Comparison of ENCODE assay signal across 32 cellular contexts in genomic region chr10:125026036-125026931, GRCh38.
DNase-seq lines count a peak whose midpoint lies in the region; ATAC-seq and TF ChIP-seq lines count a peak whose summit lies in the region.
"Had no signal": no experiment of that assay in that cellular context is flagged by ENCODE, and none has a peak within 500 bp of the region (broad histone marks: within the 10 kb centered on the region; RNA-seq: fewer than 3 reads in every experiment).

No MANE protein-coding gene starts in this region.

- no peaks in the 10 kb centered on the region for H3K27me3 ChIP-seq in colonic mucosa
- H3K27me3 ChIP-seq: suprapubic skin had no signal

- ATAC-seq in stimulated activated naive CD8-positive, alpha-beta T cell treated with anti-CD3 and anti-CD28 coated beads, Interleukin-15, amount 100 ng/mL, for 72 hours: peak; percentile 50
- ATAC-seq in stimulated activated naive CD8-positive, alpha-beta T cell treated with anti-CD3 and anti-CD28 coated beads, Interleukin-15, Interleukin-2, amounts not matched to agents 100 U/mL and 50 U/mL, for 24 hours: no peak
- ATAC-seq: A549; stimulated activated naive B cell treated with anti-CD40 and anti-IgM and Interleukin-4, amounts not matched to agents 10 μg/mL and 1 μg/mL and 100 μg/mL, for 72 hours had no signal

- peaks cover 9% of the 10 kb centered on the region for H3K36me3 ChIP-seq in colonic mucosa

- no peak overlapping the region for H3K27ac Mint-ChIP-seq in stimulated activated naive CD8-positive, alpha-beta T cell treated with anti-CD3 and anti-CD28 coated beads, Interleukin-15, amount 100 ng/mL, for 72 hours
- H3K27ac Mint-ChIP-seq in chondrocyte (ENCODE audit: unreplicated experiment): no peak overlapping the region
- peak overlapping the region; percentile 95 for H3K27ac Mint-ChIP-seq in nephron progenitor cell
- H3K27ac Mint-ChIP-seq: activated CD4-positive, alpha-beta T cell treated with anti-CD3 and anti-CD28 coated beads, Interleukin-2, amount 10 ng/mL, durations not matched to agents 24 days and 14 days; activated T-helper 2 cell treated with anti-CD3 and anti-CD28 coated beads, Interferon-gamma antibody, Interleukin-2, Interleukin-4, amounts not matched to agents 10 μg/mL and 5 μg/mL and 100 μg/mL, durations not matched to agents 14 hours and 24 hours and 36 hours; CD4-positive, alpha-beta T cell; naive B cell; stimulated activated naive B cell treated with anti-CD40 and anti-IgM and Interleukin-4, amounts not matched to agents 10 μg/mL and 1 μg/mL and 100 μg/mL, for 72 hours had no signal

- H3K4me3 ChIP-seq in colonic mucosa: no peak overlapping the region
- H3K4me3 ChIP-seq: A549, skin epidermis, suprapubic skin had no signal

- no peak for DNase-seq in stimulated activated naive CD8-positive, alpha-beta T cell treated with anti-CD3 and anti-CD28 coated beads, Interleukin-15, amount 100 ng/mL, for 72 hours
- no peak for DNase-seq in stimulated activated naive CD8-positive, alpha-beta T cell treated with anti-CD3 and anti-CD28 coated beads, Interleukin-15, Interleukin-2, amounts not matched to agents 100 U/mL and 50 U/mL, for 24 hours
- peak; percentile 90 for DNase-seq in chondrocyte (ENCODE audit: low spot score)
- no peak for DNase-seq in nephron progenitor cell
- no peak for DNase-seq in kidney tubule cell (ENCODE audit: low spot score)
- no peak for DNase-seq in cerebellar cortex (ENCODE audit: low spot score)
- no peak for DNase-seq in nucleus accumbens (lab: John Stamatoyannopoulos, UW)
- DNase-seq in colonic mucosa: no peak
- DNase-seq: activated CD4-positive, alpha-beta T cell treated with anti-CD3 and anti-CD28 coated beads, Interleukin-2, amount 10 ng/mL, durations not matched to agents 24 days and 14 days; activated CD8-positive, alpha-beta memory T cell treated with anti-CD3 and anti-CD28 coated beads for 24 hours; activated naive CD4-positive, alpha-beta T cell treated with anti-CD3 and anti-CD28 coated beads, Interleukin-2, amount 50 U/mL, for 16 hours; activated T-cell treated with anti-CD3 and anti-CD28 coated beads for 4 hours; AML-193; CD4-positive, alpha-beta T cell; effector CD8-positive, alpha-beta T cell; HCEC 1CT; hippocampal formation; midbrain; MV-4-11; naive B cell; NCI-H1436 treated with DMSO at 0.1 percent for 48 hours; NCI-H345; retina; SHP77; stimulated activated naive B cell treated with anti-CD40 and anti-IgM and Interleukin-4, amounts not matched to agents 10 μg/mL and 1 μg/mL and 100 μg/mL, for 72 hours; SW 1271; T-helper 9 cell had no signal

- intact Hi-C loops in colonic mucosa (cut with DNase I): no loop called here

- no peak overlapping the region for H3K27ac ChIP-seq in colonic mucosa
- H3K27ac ChIP-seq: A549, epithelial cell of prostate, skin epidermis, suprapubic skin had no signal

- H3K9me3 Mint-ChIP-seq in stimulated activated naive CD8-positive, alpha-beta T cell treated with anti-CD3 and anti-CD28 coated beads, Interleukin-15, amount 100 ng/mL, for 72 hours: no peaks in the 10 kb centered on the region
- H3K9me3 Mint-ChIP-seq in chondrocyte (ENCODE audit: low read depth) (no peaks in the 10 kb centered on the region), nephron progenitor cell (peaks cover 9% of the 10 kb centered on the region)
- H3K9me3 Mint-ChIP-seq: activated CD4-positive, alpha-beta T cell treated with anti-CD3 and anti-CD28 coated beads, Interleukin-2, amount 10 ng/mL, durations not matched to agents 24 days and 14 days; activated T-helper 2 cell treated with anti-CD3 and anti-CD28 coated beads, Interferon-gamma antibody, Interleukin-2, Interleukin-4, amounts not matched to agents 10 μg/mL and 5 μg/mL and 100 μg/mL, durations not matched to agents 14 hours and 24 hours and 36 hours; CD4-positive, alpha-beta T cell; naive B cell; stimulated activated naive B cell treated with anti-CD40 and anti-IgM and Interleukin-4, amounts not matched to agents 10 μg/mL and 1 μg/mL and 100 μg/mL, for 72 hours had no signal

- no peaks in the 10 kb centered on the region for H3K9me3 ChIP-seq in colonic mucosa
- H3K9me3 ChIP-seq: A549, suprapubic skin had no signal

- H3K36me3 Mint-ChIP-seq in chondrocyte (ENCODE audit: low read depth) (peaks cover 11% of the 10 kb centered on the region), nephron progenitor cell (ENCODE audit: low read depth) (peaks cover 71% of the 10 kb centered on the region)
- H3K36me3 Mint-ChIP-seq: naive B cell; stimulated activated naive B cell treated with anti-CD40 and anti-IgM and Interleukin-4, amounts not matched to agents 10 μg/mL and 1 μg/mL and 100 μg/mL, for 72 hours had no signal

- TF ChIP-seq CTCF in chondrocyte (IDR thresholded peaks at IDR 0.05): no peak
- no peak for TF ChIP-seq CTCF in nephron progenitor cell (IDR thresholded peaks at IDR 0.05)
- no peak for TF ChIP-seq CTCF in colonic mucosa (IDR thresholded peaks at IDR 0.05)

- H3K4me3 Mint-ChIP-seq in stimulated activated naive CD8-positive, alpha-beta T cell treated with anti-CD3 and anti-CD28 coated beads, Interleukin-15, amount 100 ng/mL, for 72 hours: no peak overlapping the region
- H3K4me3 Mint-ChIP-seq in chondrocyte (ENCODE audit: unreplicated experiment) (no peak overlapping the region), nephron progenitor cell (no peak overlapping the region)
- H3K4me3 Mint-ChIP-seq: activated CD4-positive, alpha-beta T cell treated with anti-CD3 and anti-CD28 coated beads, Interleukin-2, amount 10 ng/mL, durations not matched to agents 24 days and 14 days; CD4-positive, alpha-beta T cell; naive B cell; stimulated activated naive B cell treated with anti-CD40 and anti-IgM and Interleukin-4, amounts not matched to agents 10 μg/mL and 1 μg/mL and 100 μg/mL, for 72 hours had no signal

- no peak overlapping the region for H3K9ac ChIP-seq in colonic mucosa (ENCODE audit: low read depth in 2 of 2, low read length in 2 of 2)

- H3K27me3 Mint-ChIP-seq in stimulated activated naive CD8-positive, alpha-beta T cell treated with anti-CD3 and anti-CD28 coated beads, Interleukin-15, amount 100 ng/mL, for 72 hours: no peaks in the 10 kb centered on the region
- H3K27me3 Mint-ChIP-seq in chondrocyte (ENCODE audit: low read depth): no peaks in the 10 kb centered on the region
- H3K27me3 Mint-ChIP-seq in nephron progenitor cell (ENCODE audit: low read depth, poor library complexity): peaks cover 4% of the 10 kb centered on the region
- H3K27me3 Mint-ChIP-seq: CD4-positive, alpha-beta T cell; stimulated activated naive B cell treated with anti-CD40 and anti-IgM and Interleukin-4, amounts not matched to agents 10 μg/mL and 1 μg/mL and 100 μg/mL, for 72 hours had no signal

- H3K4me1 ChIP-seq in colonic mucosa: peaks cover 19% of the 10 kb centered on the region

- H3K4me1 Mint-ChIP-seq in stimulated activated naive CD8-positive, alpha-beta T cell treated with anti-CD3 and anti-CD28 coated beads, Interleukin-15, amount 100 ng/mL, for 72 hours: no peaks in the 10 kb centered on the region
- H3K4me1 Mint-ChIP-seq in chondrocyte (ENCODE audit: low read depth): peaks cover 77% of the 10 kb centered on the region
- peaks cover 71% of the 10 kb centered on the region for H3K4me1 Mint-ChIP-seq in nephron progenitor cell
- H3K4me1 Mint-ChIP-seq: activated CD4-positive, alpha-beta T cell treated with anti-CD3 and anti-CD28 coated beads, Interleukin-2, amount 10 ng/mL, durations not matched to agents 24 days and 14 days; naive B cell; stimulated activated naive B cell treated with anti-CD40 and anti-IgM and Interleukin-4, amounts not matched to agents 10 μg/mL and 1 μg/mL and 100 μg/mL, for 72 hours had no signal
